1 cellular context compared by ENCODE assay signal in genomic region chr13:98721825-98722510, GRCh38.
TF ChIP-seq lines count a peak whose summit lies in the region.

No MANE protein-coding gene starts in this region.

TF ChIP-seq in HCT116, 20 proteins besides CTCF, POLR2A, EP300 and RAD21 (continued from another document):
- TF ChIP-seq ATF3 (IDR thresholded peaks at IDR 0.05), result no peak
